ENCODE assay signal across 1 cellular context in genomic region chr16:1144476-1145382, GRCh38.
TF ChIP-seq lines count a peak whose summit lies in the region.

No MANE protein-coding gene starts in this region.

TF ChIP-seq in H1, 55 proteins besides CTCF, POLR2A, EP300 and RAD21:
- TF ChIP-seq SAP30 (IDR thresholded peaks at IDR 0.05; ENCODE audit: insufficient read depth, insufficient replicate concordance, low read length), result no peak
- no peak for TF ChIP-seq USF2 (IDR thresholded peaks at IDR 0.05; ENCODE audit: low read length)
- TF ChIP-seq CHD1 (IDR thresholded peaks at IDR 0.05; ENCODE audit: low read depth, low read length), result no peak
- TF ChIP-seq JUN (IDR thresholded peaks at IDR 0.05; ENCODE audit: low read depth, low read length), result no peak
- TF ChIP-seq SRF (IDR thresholded peaks at IDR 0.05; ENCODE audit: low read depth, low read length), result no peak
TF ChIP-seq in H1: peak in this region for 0.
